In the genomic region with DNA sequence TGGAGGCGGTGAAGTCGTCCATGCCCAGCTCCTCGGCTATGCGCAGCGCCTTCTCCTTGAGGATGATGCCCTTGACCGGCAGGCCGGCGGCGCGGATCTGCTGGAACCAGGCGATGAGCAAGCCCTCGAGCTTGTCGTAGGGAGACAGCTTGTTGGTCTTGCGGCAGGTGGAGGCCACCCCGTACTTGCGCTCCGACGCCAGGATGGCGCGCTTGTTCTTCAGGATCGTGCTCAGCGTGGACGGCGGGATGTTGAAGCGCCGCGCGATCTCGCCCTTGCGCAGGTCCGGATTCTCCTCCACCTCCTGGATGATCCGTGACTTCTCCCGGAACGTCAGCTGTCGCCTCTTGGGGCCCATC, we compare ENCODE assay signal across 8 cellular contexts. TPM values are rescaled to one million over a fixed set of nuclear protein-coding genes. Genes with fewer than 3 reads are reported as not detected.
DNase-seq lines count a peak whose midpoint lies in the region; ATAC-seq and TF ChIP-seq lines count a peak whose summit lies in the region.

No MANE protein-coding gene starts in this region.

- H3K9ac ChIP-seq in fibroblast of lung (ENCODE audit: insufficient read depth, low read length): peak overlapping the region; percentile 75

- H3K36me3 Mint-ChIP-seq in GM23338 (ENCODE audit: low read depth) (peaks cover 6% of the 10 kb centered on the region), neural crest cell (ENCODE audit: low read depth) (peaks cover 2% of the 10 kb centered on the region)
- H3K36me3 Mint-ChIP-seq in activated T-cell treated with anti-CD3 and anti-CD28 coated beads, Interleukin-2, amount 50 U/mL, for 24 hours (ENCODE audit: low read depth): peaks cover 27% of the 10 kb centered on the region

- H3K9me3 ChIP-seq in fibroblast of lung (ENCODE audit: control insufficient read depth, insufficient read depth, low read depth, low read length): no peaks in the 10 kb centered on the region

- H3K4me1 Mint-ChIP-seq in GM23338: peaks cover 20% of the 10 kb centered on the region
- peaks cover 45% of the 10 kb centered on the region for H3K4me1 Mint-ChIP-seq in activated T-cell treated with anti-CD3 and anti-CD28 coated beads, Interleukin-2, amount 50 U/mL, for 24 hours (ENCODE audit: low read depth)
- H3K4me1 Mint-ChIP-seq in neural crest cell: peaks cover 40% of the 10 kb centered on the region

- H3K36me3 ChIP-seq in GM23338 (ENCODE audit: insufficient read depth): no peaks in the 10 kb centered on the region
- peaks cover 5% of the 10 kb centered on the region for H3K36me3 ChIP-seq in fibroblast of lung (ENCODE audit: control insufficient read depth, insufficient read depth, low read length)

- peak overlapping the region; percentile 87 for H3K4me3 Mint-ChIP-seq in GM23338
- peak overlapping the region; percentile 83 for H3K4me3 Mint-ChIP-seq in activated T-cell treated with anti-CD3 and anti-CD28 coated beads, Interleukin-2, amount 50 U/mL, for 24 hours
- peak overlapping the region; percentile 91 for H3K4me3 Mint-ChIP-seq in neural crest cell

- H3K4me2 ChIP-seq in GM23338 (peak overlapping the region; percentile 82), fibroblast of lung (ENCODE audit: extremely low read depth, insufficient read depth, low read length) (peak overlapping the region; percentile 90)

- H3K9me3 Mint-ChIP-seq in GM23338 (no peaks in the 10 kb centered on the region), neural crest cell (no peaks in the 10 kb centered on the region)
- H3K9me3 Mint-ChIP-seq in activated T-cell treated with anti-CD3 and anti-CD28 coated beads, Interleukin-2, amount 50 U/mL, for 24 hours: no peaks in the 10 kb centered on the region

- H3K4me3 ChIP-seq in GM23338: peak overlapping the region; percentile 67
- peak overlapping the region; percentile 67 to 77 (median 68) for H3K4me3 ChIP-seq in fibroblast of lung (replicated peaks in 1 of 4; ENCODE audit: control extremely low read depth in 1 of 4, insufficient read depth in 1 of 4, low read depth in 3 of 4, low read length in 4 of 4)

- 0 out of 2 replicates have a peak, but pooled peaks cover 2% of the 10 kb centered on the region for H3F3A ChIP-seq in GM23338 (replicated peaks; ENCODE audit: low read depth)

- DNase-seq in DMS53 (lab: John Stamatoyannopoulos, UW) (peak; percentile 81), DMS53 treated with DMSO at 0.1 percent for 48 hours (lab: John Stamatoyannopoulos, UW; ENCODE audit: unreplicated experiment) (no peak), GM23338 (ENCODE audit: low spot score) (peak; percentile 55), MV-4-11 (lab: John Stamatoyannopoulos, UW) (peak; percentile 20), fibroblast of lung (ENCODE audit: low read depth in 2 of 2) (peak; percentile 66 to 69), neural crest cell (ENCODE audit: low read depth, low spot score) (no peak)
- DNase-seq in activated T-cell treated with anti-CD3 and anti-CD28 coated beads, Interleukin-2, amount 50 U/mL, for 24 hours: peak; percentile 64

- TF ChIP-seq CTCF in GM23338 (conservative IDR thresholded peaks at IDR 0.05; ENCODE audit: low read depth in 2 of 2) (0 out of 4 replicates have a peak, but pooled peaks of 1 of the 2 experiments have one; percentile 1), fibroblast of lung (conservative IDR thresholded peaks at IDR 0.05 in 1 of 2, IDR thresholded peaks at IDR 0.05 in 1 of 2; ENCODE audit: low read depth in 1 of 2, low read length in 2 of 2) (no peak), neural crest cell (conservative IDR thresholded peaks at IDR 0.05) (no peak)

- H3K27ac ChIP-seq in GM23338 (ENCODE audit: low read depth) (no peak overlapping the region), fibroblast of lung (ENCODE audit: insufficient read depth, low read length) (peak overlapping the region; percentile 81)

- ATAC-seq in GM23338 (peak; percentile 4; the same call in 2 of the 3 replicates), GM21367 (IDR thresholded peaks at IDR 0.05; ENCODE audit: unreplicated experiment) (no peak)

- H4K20me1 ChIP-seq in GM23338 (replicated peaks; ENCODE audit: insufficient read depth): peaks cover 25% of the 10 kb centered on the region
- H4K20me1 ChIP-seq in fibroblast of lung (ENCODE audit: control insufficient read depth, extremely low read depth, insufficient read depth, low read length): peaks cover 2% of the 10 kb centered on the region

- H3K4me1 ChIP-seq in GM23338 (ENCODE audit: insufficient read depth): peaks cover 7% of the 10 kb centered on the region; the same call in 1 of the 2 replicates
- peaks cover 17% of the 10 kb centered on the region for H3K4me1 ChIP-seq in fibroblast of lung (ENCODE audit: control insufficient read depth, extremely low read depth, insufficient read depth, low read length)

- H3K79me2 ChIP-seq in GM23338 (replicated peaks; ENCODE audit: insufficient read depth) (no peaks in the 10 kb centered on the region; the same call in 1 of the 2 replicates), fibroblast of lung (ENCODE audit: control insufficient read depth, insufficient read depth, low read length) (peaks cover 34% of the 10 kb centered on the region)

- H3K27ac Mint-ChIP-seq in GM23338: no peak overlapping the region
- peak overlapping the region; percentile 91 for H3K27ac Mint-ChIP-seq in activated T-cell treated with anti-CD3 and anti-CD28 coated beads, Interleukin-2, amount 50 U/mL, for 24 hours
- H3K27ac Mint-ChIP-seq in neural crest cell (ENCODE audit: unreplicated experiment): peak overlapping the region; percentile 96

- H3K9me2 ChIP-seq in GM23338 (ENCODE audit: insufficient read depth): no peaks in the 10 kb centered on the region

- H3K27me3 Mint-ChIP-seq in GM23338 (ENCODE audit: insufficient read depth, low read depth, poor library complexity) (peaks cover 12% of the 10 kb centered on the region), neural crest cell (ENCODE audit: low read depth) (peaks cover 12% of the 10 kb centered on the region)
- H3K27me3 Mint-ChIP-seq in activated T-cell treated with anti-CD3 and anti-CD28 coated beads, Interleukin-2, amount 50 U/mL, for 24 hours: no peaks in the 10 kb centered on the region

- H3K27me3 ChIP-seq in GM23338 (ENCODE audit: insufficient read depth) (peaks cover 30% of the 10 kb centered on the region), fibroblast of lung (ENCODE audit: control insufficient read depth, insufficient read depth, low read length) (no peaks in the 10 kb centered on the region)

- 0 out of 2 replicates have a peak overlapping the region, but pooled peaks have one; percentile 66 for H2AFZ ChIP-seq in GM23338
- H2AFZ ChIP-seq in fibroblast of lung (ENCODE audit: low read length): no peak overlapping the region

RNA-seq across cellular contexts. Expression of gene CENPB, which starts 0.4 kb away (rescaled TPM):
- total RNA-seq in GM23338 (2014; rRNA removed; shearing (Covaris generic)): 44.3 and 52.1 TPM in 2 replicates
- polyA plus RNA-seq in GM23338 (2016; fragmentation: Nextera tagmentation; extraction: Ambion mirVana): 9.5 and 10.8 TPM in 2 replicates
- total RNA-seq in fibroblast of lung: 106 TPM in 2 replicates
- 32.6 and 52.7 TPM in 2 replicates for polyA plus RNA-seq in fibroblast of lung
- polyA plus RNA-seq in fibroblast of lung (2012): 71.6 and 118 TPM in 2 replicates
- polyA minus RNA-seq in fibroblast of lung (ENCODE audit: low replicate concordance): 78.5 and 104 TPM in 2 replicates
- total RNA-seq in neural crest cell: 82.1 and 83.6 TPM in 2 replicates

RNA-seq across cellular contexts. Expression of gene SPEF1, which starts 4.9 kb away (rescaled TPM):
- total RNA-seq in GM23338 (2014; rRNA removed; shearing (Covaris generic)): 0.69 and 1.3 TPM in 2 replicates
- polyA plus RNA-seq in GM23338 (2016; fragmentation: Nextera tagmentation; extraction: Ambion mirVana): 0.68 and 0.85 TPM in 2 replicates
- total RNA-seq in fibroblast of lung: under 0.01 and 0.17 TPM in 2 replicates
- polyA plus RNA-seq in fibroblast of lung: 0.06 and 0.07 TPM in 2 replicates
- 0.09 and 0.10 TPM in 2 replicates for polyA plus RNA-seq in fibroblast of lung (2012)
- not detected in 2 replicates for polyA minus RNA-seq in fibroblast of lung (ENCODE audit: low replicate concordance)
- total RNA-seq in neural crest cell: 0.54 and 0.55 TPM in 2 replicates

RNA-seq across cellular contexts. Expression of gene CDC25B, which starts 10.0 kb away (rescaled TPM):
- 19.9 and 33.0 TPM in 2 replicates for total RNA-seq in GM23338 (2014; rRNA removed; shearing (Covaris generic))
- polyA plus RNA-seq in GM23338 (2016; fragmentation: Nextera tagmentation; extraction: Ambion mirVana) (9.8 and 10.5 TPM in 2 replicates), fibroblast of lung (38.2 and 86.1 TPM in 2 replicates)
- total RNA-seq in fibroblast of lung (49.3 and 62.1 TPM in 2 replicates), neural crest cell (46.5 and 47.5 TPM in 2 replicates)
- 51.8 and 121 TPM in 2 replicates for polyA plus RNA-seq in fibroblast of lung (2012)
- 88.0 and 238 TPM in 2 replicates for polyA minus RNA-seq in fibroblast of lung (ENCODE audit: low replicate concordance)

RNA-seq across cellular contexts. Expression of gene ADISSP, which starts 18.6 kb away (rescaled TPM):
- total RNA-seq in GM23338 (2014; rRNA removed; shearing (Covaris generic)): 79.0 and 86.6 TPM in 2 replicates
- polyA plus RNA-seq in GM23338 (2016; fragmentation: Nextera tagmentation; extraction: Ambion mirVana) (126 and 131 TPM in 2 replicates), fibroblast of lung (17.0 and 44.3 TPM in 2 replicates)
- total RNA-seq in fibroblast of lung (17.2 and 23.5 TPM in 2 replicates), neural crest cell (86.0 and 93.0 TPM in 2 replicates)
- 28.8 and 87.6 TPM in 2 replicates for polyA plus RNA-seq in fibroblast of lung (2012)
- polyA minus RNA-seq in fibroblast of lung (ENCODE audit: low replicate concordance): 33.0 and 127 TPM in 2 replicates

RNA-seq across cellular contexts. Expression of gene AP5S1, which starts 34.2 kb away (rescaled TPM):
- 1.2 and 1.8 TPM in 2 replicates for total RNA-seq in GM23338 (2014; rRNA removed; shearing (Covaris generic))
- polyA plus RNA-seq in GM23338 (2016; fragmentation: Nextera tagmentation; extraction: Ambion mirVana) (1.8 and 2.8 TPM in 2 replicates), fibroblast of lung (11.8 and 12.2 TPM in 2 replicates)
- total RNA-seq in fibroblast of lung (10.0 and 17.8 TPM in 2 replicates), neural crest cell (9.3 and 12.8 TPM in 2 replicates)
- polyA plus RNA-seq in fibroblast of lung (2012): 18.1 and 21.4 TPM in 2 replicates
- 64.9 and 68.7 TPM in 2 replicates for polyA minus RNA-seq in fibroblast of lung (ENCODE audit: low replicate concordance)

Comparison
In these comparisons a context has a peak if more than half of its experiments do, and no peak if none do; other contexts are left out.
1. DNase-seq: peak in DMS53 (single experiment), GM23338 (single experiment), MV-4-11 (single experiment), activated T-cell treated with anti-CD3 and anti-CD28 coated beads, Interleukin-2, amount 50 U/mL, for 24 hours (single experiment) and fibroblast of lung (2 of 2); none in DMS53 treated with DMSO at 0.1 percent for 48 hours (single experiment) and neural crest cell (single experiment).
2. Peak in every context shown above with its lines, with median percentiles within 50 percentile points of each other: H3K4me3 Mint-ChIP-seq.